ENCODE assay signal across 8 cellular contexts in genomic region chr15:58934114-58934447, GRCh38. TPM values are rescaled to one million over a fixed set of nuclear protein-coding genes. Genes with fewer than 3 reads are reported as not detected.
DNase-seq lines count a peak whose midpoint lies in the region; ATAC-seq and TF ChIP-seq lines count a peak whose summit lies in the region.

No MANE protein-coding gene starts in this region.

- in situ Hi-C loops in astrocyte of the cerebellum (cut with HindIII; ENCODE audit: low sequenced_read_pairs), result no loop called here

- H3K4me1 ChIP-seq in thoracic aorta (ENCODE audit: control insufficient read depth in 1 of 2, low read depth in 2 of 2), result peaks cover 10 to 23% of the 10 kb centered on the region in 2 donors

- no peak for TF ChIP-seq CTCF in astrocyte of the cerebellum (IDR thresholded peaks at IDR 0.05; ENCODE audit: low read depth, low read length, missing control alignments)
- no peak for TF ChIP-seq CTCF in thoracic aorta (IDR thresholded peaks at IDR 0.05)

- peaks cover 16% of the 10 kb centered on the region for H3K36me3 Mint-ChIP-seq in T-helper 2 cell treated with Interferon-gamma antibody and Interleukin-4, amounts not matched to agents 5 μg/mL and 100 μg/mL, for 36 hours (ENCODE audit: low read depth)

- H3K4me1 Mint-ChIP-seq in T-helper 2 cell treated with Interferon-gamma antibody and Interleukin-4, amounts not matched to agents 5 μg/mL and 100 μg/mL, for 36 hours (ENCODE audit: low read depth), result peaks cover 23% of the 10 kb centered on the region

- H3K27ac Mint-ChIP-seq in T-helper 2 cell treated with Interferon-gamma antibody and Interleukin-4, amounts not matched to agents 5 μg/mL and 100 μg/mL, for 36 hours, result peak overlapping the region; percentile 100

- H3K4me3 ChIP-seq in astrocyte of the cerebellum (ENCODE audit: low read depth, low read length), result peak overlapping the region; percentile 76
- H3K4me3 ChIP-seq in thoracic aorta, result peak overlapping the region; percentile 93

- H3K9me3 ChIP-seq in thoracic aorta, result no peaks in the 10 kb centered on the region

- H3K27me3 Mint-ChIP-seq in T-helper 2 cell treated with Interferon-gamma antibody and Interleukin-4, amounts not matched to agents 5 μg/mL and 100 μg/mL, for 36 hours (ENCODE audit: low read depth), result no peaks in the 10 kb centered on the region

- peak overlapping the region; percentile 99 for H3K27ac ChIP-seq in thoracic aorta

- H3K4me3 Mint-ChIP-seq in T-helper 2 cell treated with Interferon-gamma antibody and Interleukin-4, amounts not matched to agents 5 μg/mL and 100 μg/mL, for 36 hours, result peak overlapping the region; percentile 96

- no peak for DNase-seq in T-helper 2 cell treated with Interferon-gamma antibody and Interleukin-4, amounts not matched to agents 5 μg/mL and 100 μg/mL, for 36 hours (ENCODE audit: low spot score)
- DNase-seq in T-helper 2 cell (no peak), astrocyte of the cerebellum (ENCODE audit: low read depth) (no peak), left lobe of liver (ENCODE audit: low spot score) (no peak), thoracic aorta (ENCODE audit: low spot score) (no peak), SIG-M5 (lab: John Stamatoyannopoulos, UW) (no peak)

- no peaks in the 10 kb centered on the region for H3K9me3 Mint-ChIP-seq in T-helper 2 cell treated with Interferon-gamma antibody and Interleukin-4, amounts not matched to agents 5 μg/mL and 100 μg/mL, for 36 hours

- peaks cover 2% of the 10 kb centered on the region for H3K36me3 ChIP-seq in thoracic aorta

- ATAC-seq in left lobe of liver (peak; percentile 25), thoracic aorta (ENCODE audit: insufficient number of reproducible peaks, low FRiP score, low read depth) (no peak), GM19463 (IDR thresholded peaks at IDR 0.05; ENCODE audit: unreplicated experiment) (no peak), GM21526 (IDR thresholded peaks at IDR 0.05; ENCODE audit: low FRiP score, unreplicated experiment) (no peak)

- no peaks in the 10 kb centered on the region for H3K27me3 ChIP-seq in thoracic aorta (replicated peaks; ENCODE audit: insufficient read depth)

RNA-seq across cellular contexts. Expression of gene SLTM, which starts 0.6 kb away (rescaled TPM):
- 38.7 TPM for total RNA-seq in left lobe of liver
- 100 to 1,000 TPM in 1 of 2 donors, 10 to 100 TPM in 1; 50.9 to 146 TPM for total RNA-seq in thoracic aorta

RNA-seq across cellular contexts. Expression of gene RNF111, which starts 53.4 kb away (rescaled TPM):
- 15.5 TPM for total RNA-seq in left lobe of liver
- total RNA-seq in thoracic aorta, result 10 to 100 TPM; 33.8 to 34.1 TPM
